Comparison of ENCODE assay signal across 27 cellular contexts in the genomic region with DNA sequence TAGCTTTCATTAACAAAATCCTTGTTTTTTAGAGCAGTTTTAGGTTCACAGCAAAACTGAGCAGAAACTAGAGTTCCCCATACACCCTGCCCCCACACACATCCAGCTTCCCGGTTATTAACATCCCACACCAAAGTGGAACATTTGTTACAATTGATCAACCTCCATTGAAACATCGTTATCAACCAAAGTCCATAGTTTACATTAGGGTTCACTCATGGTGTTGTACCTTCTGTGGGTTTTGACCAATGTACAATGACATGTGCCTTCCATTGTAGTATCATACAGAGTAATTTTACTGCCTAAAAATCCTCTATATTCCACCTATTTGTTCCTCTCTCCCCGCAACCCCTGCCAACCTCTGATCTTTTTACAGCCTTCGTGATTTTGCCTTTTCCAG.
"Had no signal": no experiment of that assay in that cellular context is flagged by ENCODE, and none has a peak within 500 bp of the region (broad histone marks: within the 10 kb centered on the region; RNA-seq: fewer than 3 reads in every experiment).

No MANE protein-coding gene starts in this region.

- FAIRE-seq: colon, endometrium, endothelial cell of umbilical vein, frontal cortex had no signal

- ATAC-seq: effector memory CD8-positive, alpha-beta T cell; foreskin keratinocyte; gastrocnemius medialis; gastroesophageal sphincter; heart left ventricle; heart right ventricle had no signal

- H3K36me3 ChIP-seq: colonic mucosa, esophagus muscularis mucosa, esophagus squamous epithelium, gastrocnemius medialis, gastroesophageal sphincter, heart left ventricle, heart right ventricle had no signal

- DNase-seq: colonic mucosa; cortex of kidney; dermis blood vessel endothelial cell; dorsolateral prefrontal cortex; effector CD4-positive, alpha-beta T cell; effector CD8-positive, alpha-beta T cell; effector memory CD4-positive, alpha-beta T cell; effector memory CD8-positive, alpha-beta T cell; endodermal cell; erythroblast; esophagus squamous epithelium; foreskin fibroblast; foreskin keratinocyte; foreskin melanocyte; gastrocnemius medialis; glutamatergic neuron; head of caudate nucleus; heart left ventricle; heart right ventricle had no signal

- H3K9me3 ChIP-seq: colonic mucosa, esophagus muscularis mucosa, esophagus squamous epithelium, gastrocnemius medialis, gastroesophageal sphincter, heart left ventricle, heart right ventricle had no signal

- H3K27ac ChIP-seq: colonic mucosa, coronary artery, dorsolateral prefrontal cortex, epithelial cell of prostate, esophagus muscularis mucosa, esophagus squamous epithelium, foreskin keratinocyte, gastrocnemius medialis, gastroesophageal sphincter, heart left ventricle, heart right ventricle had no signal

- H3K4me3 ChIP-seq: colonic mucosa, coronary artery, dorsolateral prefrontal cortex, esophagus muscularis mucosa, esophagus squamous epithelium, gastrocnemius medialis, gastroesophageal sphincter, heart left ventricle, heart right ventricle had no signal

- H3K27me3 ChIP-seq: colonic mucosa, dorsolateral prefrontal cortex, esophagus muscularis mucosa, esophagus squamous epithelium, foreskin keratinocyte, gastrocnemius medialis, gastroesophageal sphincter had no signal
